ENCODE assay signal across 8 cellular contexts in the genomic region with DNA sequence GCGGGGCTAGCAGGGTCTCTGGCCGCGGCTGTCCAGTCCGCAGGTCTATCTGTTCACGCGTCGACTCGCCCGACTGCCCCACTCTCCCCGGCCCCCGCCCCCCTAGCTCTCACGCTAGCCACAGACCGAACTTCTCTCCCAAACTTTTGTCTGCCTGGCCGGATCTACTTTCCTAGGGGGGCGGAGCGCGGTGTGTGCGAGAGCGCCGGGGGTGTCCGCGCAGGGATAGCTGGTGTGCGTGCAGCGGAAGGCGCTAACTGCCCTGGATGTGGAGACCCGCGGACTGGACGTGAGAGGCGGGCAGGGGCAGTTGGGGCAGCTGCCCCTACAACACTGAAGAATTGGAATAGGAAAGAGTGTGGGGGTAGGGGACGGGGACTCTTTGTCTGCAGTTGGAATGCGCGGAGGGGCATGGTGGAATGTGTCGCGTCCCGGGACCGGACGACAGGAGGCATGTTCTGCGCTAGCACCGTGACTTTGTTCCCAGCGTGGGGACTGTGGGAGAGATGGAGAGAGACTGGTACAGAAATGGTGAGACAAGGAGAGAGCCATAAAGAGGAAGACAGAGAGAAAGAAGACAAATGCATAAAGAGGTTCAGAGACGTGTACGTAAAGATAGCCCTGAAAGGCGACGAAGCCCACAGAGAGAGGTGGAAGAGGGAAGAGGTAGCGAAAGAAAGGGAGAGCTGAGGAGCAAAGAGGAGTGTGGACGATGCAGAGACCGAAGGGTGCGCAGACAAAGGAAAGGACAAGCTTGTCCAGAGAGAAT. TPM values are rescaled to one million over a fixed set of nuclear protein-coding genes. Genes with fewer than 3 reads are reported as not detected.
A peak's percentile ranks its signal among the peaks of the same experiment; 100 is the strongest.
DNase-seq lines count a peak whose midpoint lies in the region; ATAC-seq and TF ChIP-seq lines count a peak whose summit lies in the region.

A gene (minus strand): TSS at position 75 of the 769 bp plus-strand sequence. CDS start 285 bp downstream, outside the sequence.

- TF ChIP-seq POLR2A in Peyer's patch (IDR thresholded peaks at IDR 0.05), result no peak

- H3K9me3 ChIP-seq in Peyer's patch, result peaks cover 0 to 5% (median 0%) of the 10 kb centered on the region in 4 donors

- H3K9me3 Mint-ChIP-seq in naive thymus-derived CD8-positive, alpha-beta T cell, result no peaks in the 10 kb centered on the region
- no peaks in the 10 kb centered on the region for H3K9me3 Mint-ChIP-seq in stimulated activated memory B cell treated with anti-CD40 and anti-IgM and Interleukin-4, amounts not matched to agents 10 μg/mL and 1 μg/mL and 100 μg/mL, for 72 hours

- H3K4me1 ChIP-seq in Peyer's patch, result peaks cover 0 to 38% (median 15%) of the 10 kb centered on the region in 4 donors

- H3K27me3 ChIP-seq in Peyer's patch, result no peaks in the 10 kb centered on the region

- peak within 1 kb of the TSS; percentile 48 to 75 (median 62) for H3K4me3 ChIP-seq in Peyer's patch

- H3K36me3 Mint-ChIP-seq in naive thymus-derived CD8-positive, alpha-beta T cell, result peaks cover 0 to 3% (median 0%) of the 10 kb centered on the region in 3 donors
- no peaks in the 10 kb centered on the region for H3K36me3 Mint-ChIP-seq in stimulated activated memory B cell treated with anti-CD40 and anti-IgM and Interleukin-4, amounts not matched to agents 10 μg/mL and 1 μg/mL and 100 μg/mL, for 72 hours

- peak within 1 kb of the TSS in 6 of 10 donors; percentile 67 to 81 (median 76) for H3K4me3 Mint-ChIP-seq in naive thymus-derived CD8-positive, alpha-beta T cell
- no peak within 1 kb of the TSS for H3K4me3 Mint-ChIP-seq in stimulated activated memory B cell treated with anti-CD40 and anti-IgM and Interleukin-4, amounts not matched to agents 10 μg/mL and 1 μg/mL and 100 μg/mL, for 72 hours

- DNase-seq in DMS79 treated with DMSO at 0.1 percent for 48 hours (lab: John Stamatoyannopoulos, UW), result peak; percentile 86
- peak; percentile 79 to 88 (median 83) for DNase-seq in Peyer's patch
- DNase-seq in activated T-helper 1 cell treated with anti-CD3 and anti-CD28 coated beads, Interleukin-2, amount 50 U/mL, for 16 hours (ENCODE audit: low read depth in 1 of 2, low spot score in 1 of 2), result peak; percentile 45 to 55
- peak; percentile 88 for DNase-seq in fibroblast of peridontal ligament (ENCODE audit: extremely low read depth)
- peak; percentile 51 to 83 (median 62) for DNase-seq in naive thymus-derived CD8-positive, alpha-beta T cell

- POLR2A ChIA-PET in naive thymus-derived CD8-positive, alpha-beta T cell (lab: Charles Lee), result interaction anchor here (0.8 to 3.3 kb wide), 9 partner anchors 8 to 426 kb away, joined by 3 to 17 read pairs (median 5); a partner anchor contains a TSS

- H3K27me3 Mint-ChIP-seq in naive thymus-derived CD8-positive, alpha-beta T cell, result peaks cover 0 to 6% (median 0%) of the 10 kb centered on the region in 5 donors
- peaks cover 11% of the 10 kb centered on the region for H3K27me3 Mint-ChIP-seq in stimulated activated memory B cell treated with anti-CD40 and anti-IgM and Interleukin-4, amounts not matched to agents 10 μg/mL and 1 μg/mL and 100 μg/mL, for 72 hours

- TF ChIP-seq CTCF in Peyer's patch (IDR thresholded peaks at IDR 0.05), result peak in 1 of 6 experiments; percentile 15

- H3K4me1 Mint-ChIP-seq in naive thymus-derived CD8-positive, alpha-beta T cell, result peaks cover 3 to 9% (median 7%) of the 10 kb centered on the region in 4 donors
- H3K4me1 Mint-ChIP-seq in stimulated activated memory B cell treated with anti-CD40 and anti-IgM and Interleukin-4, amounts not matched to agents 10 μg/mL and 1 μg/mL and 100 μg/mL, for 72 hours, result no peaks in the 10 kb centered on the region

- H3K36me3 ChIP-seq in Peyer's patch, result no peaks in the 10 kb centered on the region

- peak within 1 kb of the TSS in 1 of 10 donors; percentile 18 for H3K27ac Mint-ChIP-seq in naive thymus-derived CD8-positive, alpha-beta T cell
- no peak within 1 kb of the TSS for H3K27ac Mint-ChIP-seq in stimulated activated memory B cell treated with anti-CD40 and anti-IgM and Interleukin-4, amounts not matched to agents 10 μg/mL and 1 μg/mL and 100 μg/mL, for 72 hours

- peak within 1 kb of the TSS; percentile 18 to 72 (median 50) for H3K27ac ChIP-seq in Peyer's patch

- ATAC-seq in HG03432 (IDR thresholded peaks at IDR 0.05; ENCODE audit: unreplicated experiment) (peak; percentile 54), HG03354 (IDR thresholded peaks at IDR 0.05; ENCODE audit: poor library complexity, severe bottlenecking, unreplicated experiment) (no peak)
- peak; percentile 54 to 70 for ATAC-seq in naive thymus-derived CD8-positive, alpha-beta T cell
- peak; percentile 71 for ATAC-seq in stimulated activated memory B cell treated with anti-CD40 and anti-IgM and Interleukin-4, amounts not matched to agents 10 μg/mL and 1 μg/mL and 100 μg/mL, for 72 hours

RNA-seq across cellular contexts. Expression of the gene that starts here (rescaled TPM):
- 1 to 10 TPM in 3 of 4 donors, under 1 TPM in 1; 0.70 to 3.3 (median 2.4) TPM for total RNA-seq in Peyer's patch
- total RNA-seq in naive thymus-derived CD8-positive, alpha-beta T cell, result 1 to 10 TPM; 1.5 to 1.9 TPM
- polyA plus RNA-seq in naive thymus-derived CD8-positive, alpha-beta T cell, result 1 to 10 TPM in 1 of 3 donors, under 1 TPM in 2; 0.05 to 1.2 (median 0.45) TPM
